In the genomic region with DNA sequence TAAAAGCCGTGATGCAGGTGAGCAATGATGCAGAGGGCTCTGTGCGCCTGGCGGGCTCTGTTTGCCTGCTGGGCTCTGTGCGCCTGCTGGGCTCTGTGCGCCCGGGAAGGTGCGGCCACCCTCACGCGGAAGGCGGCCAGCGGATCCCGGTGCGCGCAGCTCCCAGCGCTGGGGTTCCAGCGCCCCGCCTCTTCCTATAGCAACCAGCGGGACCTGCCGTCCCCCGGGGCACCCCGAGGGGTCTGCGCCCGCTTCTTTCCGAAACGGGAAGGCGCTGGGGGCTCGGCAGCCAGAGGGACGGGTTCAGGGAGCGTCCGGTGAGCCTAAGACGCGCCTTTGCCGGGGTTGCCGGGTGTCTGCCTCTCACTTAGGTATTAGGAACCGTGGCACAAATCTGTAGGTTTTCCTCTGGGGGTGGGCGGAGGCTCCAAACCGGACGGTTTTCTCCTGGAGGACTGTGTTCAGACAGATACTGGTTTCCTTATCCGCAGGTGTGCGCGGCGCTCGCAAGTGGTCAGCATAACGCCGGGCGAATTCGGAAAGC, we compare ENCODE assay signal across 8 cellular contexts. TPM values are rescaled to one million over a fixed set of nuclear protein-coding genes. Genes with fewer than 3 reads are reported as not detected.
DNase-seq lines count a peak whose midpoint lies in the region; ATAC-seq and TF ChIP-seq lines count a peak whose summit lies in the region.

No MANE protein-coding gene starts in this region.

- H3K27ac Mint-ChIP-seq in HFFc6, result no peak overlapping the region
- no peak overlapping the region for H3K27ac Mint-ChIP-seq in activated CD8-positive, alpha-beta T cell treated with anti-CD3 and anti-CD28 coated beads for 36 hours

- DNase-seq in BJ (ENCODE audit: low read depth) (no peak), HFFc6 (no peak), Right ventricle myocardium superior (no peak), retina (peak; percentile 68), activated gamma-delta T cell (lab: John Stamatoyannopoulos, UW) (no peak)
- peak; percentile 42 for DNase-seq in activated CD8-positive, alpha-beta T cell treated with anti-CD3 and anti-CD28 coated beads for 36 hours

- peaks cover 16% of the 10 kb centered on the region for H3K4me1 Mint-ChIP-seq in HFFc6 (ENCODE audit: low read depth)
- peaks cover 11% of the 10 kb centered on the region for H3K4me1 Mint-ChIP-seq in activated CD8-positive, alpha-beta T cell treated with anti-CD3 and anti-CD28 coated beads for 36 hours (ENCODE audit: low read depth)

- H3K36me3 Mint-ChIP-seq in HFFc6 (ENCODE audit: low read depth), result peaks cover 12% of the 10 kb centered on the region
- peaks cover 6% of the 10 kb centered on the region for H3K36me3 Mint-ChIP-seq in activated CD8-positive, alpha-beta T cell treated with anti-CD3 and anti-CD28 coated beads for 36 hours (ENCODE audit: low read depth)

- no peaks in the 10 kb centered on the region; the same call in 1 of the 2 replicates for H3K27me3 ChIP-seq in BJ (ENCODE audit: control insufficient read depth, insufficient read depth, low read length)

- TF ChIP-seq CTCF in BJ (IDR thresholded peaks at IDR 0.05; ENCODE audit: insufficient read depth, low read depth, low read length) (no peak), HFFc6 (IDR thresholded peaks at IDR 0.05) (no peak)
- no peak for TF ChIP-seq CTCF in activated CD8-positive, alpha-beta T cell treated with anti-CD3 and anti-CD28 coated beads for 36 hours (IDR thresholded peaks at IDR 0.05)

- peaks cover 4% of the 10 kb centered on the region for H3K36me3 ChIP-seq in BJ (ENCODE audit: control insufficient read depth, insufficient read depth, low read length)

- peak overlapping the region; percentile 87 for H3K4me3 Mint-ChIP-seq in HFFc6
- H3K4me3 Mint-ChIP-seq in activated CD8-positive, alpha-beta T cell treated with anti-CD3 and anti-CD28 coated beads for 36 hours, result peak overlapping the region; percentile 80

- peaks cover 8% of the 10 kb centered on the region for H3K27me3 Mint-ChIP-seq in HFFc6 (ENCODE audit: insufficient read depth)
- H3K27me3 Mint-ChIP-seq in activated CD8-positive, alpha-beta T cell treated with anti-CD3 and anti-CD28 coated beads for 36 hours, result no peaks in the 10 kb centered on the region

- CTCF ChIA-PET in BJ (lab: Yijun Ruan, JAX), result interaction anchor here (1.4 kb wide), 1 partner anchor 11 kb away, joined by 3 read pairs; no protein-coding TSS in a partner anchor
- CTCF ChIA-PET in activated CD8-positive, alpha-beta T cell treated with anti-CD3 and anti-CD28 coated beads for 36 hours (lab: Charles Lee), result interaction anchor here (1.0 kb wide), 1 partner anchor 10 kb away, joined by 4 read pairs; no protein-coding TSS in a partner anchor

- no peaks in the 10 kb centered on the region for H3K9me3 Mint-ChIP-seq in HFFc6
- no peaks in the 10 kb centered on the region for H3K9me3 Mint-ChIP-seq in activated CD8-positive, alpha-beta T cell treated with anti-CD3 and anti-CD28 coated beads for 36 hours

- POLR2A ChIA-PET in BJ (lab: Charles Lee), result no interaction called here
- POLR2A ChIA-PET in activated CD8-positive, alpha-beta T cell treated with anti-CD3 and anti-CD28 coated beads for 36 hours (lab: Charles Lee), result interaction anchor here (0.6 kb wide), 1 partner anchor 26 kb away, joined by 3 read pairs; no protein-coding TSS in a partner anchor

- peak overlapping the region; percentile 51 for H3K4me3 ChIP-seq in BJ (ENCODE audit: low read depth, low read length)

- ATAC-seq in activated CD8-positive, alpha-beta T cell treated with anti-CD3 and anti-CD28 coated beads for 36 hours, result peak; percentile 43
- peak; percentile 30 for ATAC-seq in Right ventricle myocardium superior (ENCODE audit: poor library complexity)
- ATAC-seq in GM21717 (IDR thresholded peaks at IDR 0.05; ENCODE audit: unreplicated experiment), result no peak
- no peak for ATAC-seq in HG02973 (IDR thresholded peaks at IDR 0.05; ENCODE audit: unreplicated experiment)

- intact Hi-C loops in activated CD8-positive, alpha-beta T cell treated with anti-CD3 and anti-CD28 coated beads for 36 hours (cut with micrococcal nuclease), result no loop called here
- intact Hi-C loops in Right ventricle myocardium superior (cut with DNase I), result no loop called here

RNA-seq across cellular contexts. Expression of a gene that starts 31.8 kb away (rescaled TPM):
- 168 and 241 TPM in 2 replicates for polyA plus RNA-seq in BJ (2011; rRNA removed)
- polyA minus RNA-seq in BJ (2011; rRNA and poly(A)+ RNA removed), result 52.9 and 93.9 TPM in 2 replicates
- 100 to 1,000 TPM in 4 of 6 experiments, 10 to 100 TPM in 2; 98.9 to 111 (median 105) TPM for total RNA-seq in HFFc6 (2021; fragmentation: NEBNext Ultra II Directional; extraction: Animal tissue kit (Norgen Biotek cat#: 25700))
- 10 to 100 TPM; 54.4 to 58.2 TPM for total RNA-seq in activated CD8-positive, alpha-beta T cell treated with anti-CD3 and anti-CD28 coated beads for 36 hours
- total RNA-seq in Right ventricle myocardium superior, result 49.8 TPM

Comparison
In these comparisons a context has a peak if more than half of its experiments do, and no peak if none do; other contexts are left out.
1. DNase-seq: peak in activated CD8-positive, alpha-beta T cell treated with anti-CD3 and anti-CD28 coated beads for 36 hours (single experiment) and retina (single experiment); none in BJ (single experiment), HFFc6 (single experiment), Right ventricle myocardium superior (single experiment) and activated gamma-delta T cell (single experiment).
2. ATAC-seq: peak in activated CD8-positive, alpha-beta T cell treated with anti-CD3 and anti-CD28 coated beads for 36 hours (single experiment) and Right ventricle myocardium superior (single experiment); none in GM21717 (single experiment) and HG02973 (single experiment).